In genomic region chr22:27348634-27349033, GRCh38 we compare ENCODE assay signal across 20 cellular contexts.
DNase-seq lines count a peak whose midpoint lies in the region; ATAC-seq, FAIRE-seq and TF ChIP-seq lines count a peak whose summit lies in the region.
"Had no signal": no experiment of that assay in that cellular context is flagged by ENCODE, and none has a peak within 500 bp of the region (broad histone marks: within the 10 kb centered on the region; RNA-seq: fewer than 3 reads in every experiment).

No MANE protein-coding gene starts in this region.

- TF ChIP-seq POLR2A in GM12892 (IDR thresholded peaks at IDR 0.05; ENCODE audit: low read depth, low read length): no peak

- FAIRE-seq in bronchial epithelial cell (lab: Jason Lieb, UNC) (no peak), GM12892 (lab: Jason Lieb, UNC) (no peak), urothelium cell line (lab: Jason Lieb, UNC) (no peak)
- FAIRE-seq: D721Med, keratinocyte had no signal

- H3K9me3 Mint-ChIP-seq in activated naive CD4-positive, alpha-beta T cell treated with anti-CD3 and anti-CD28 coated beads for 36 hours: peaks cover 3% of the 10 kb centered on the region

- no peaks in the 10 kb centered on the region for H3K4me1 Mint-ChIP-seq in activated naive CD4-positive, alpha-beta T cell treated with anti-CD3 and anti-CD28 coated beads for 36 hours (ENCODE audit: low read depth)
- H3K4me1 Mint-ChIP-seq: T-cell had no signal

- POLR2A ChIA-PET in AG04449 (lab: Yijun Ruan, JAX): no interaction called here

- H3K4me3 ChIP-seq in AG04449 (ENCODE audit: low read depth, low read length) (no peak overlapping the region), bronchial epithelial cell (ENCODE audit: low read depth, low read length) (no peak overlapping the region)
- H3K4me3 ChIP-seq: coronary artery, Peyer's patch had no signal

- H3K4me3 Mint-ChIP-seq in activated naive CD4-positive, alpha-beta T cell treated with anti-CD3 and anti-CD28 coated beads for 36 hours: no peak overlapping the region
- H3K4me3 Mint-ChIP-seq: T-cell had no signal

- H3K36me3 ChIP-seq in bronchial epithelial cell (ENCODE audit: control insufficient read depth, insufficient read depth, low read length): no peaks in the 10 kb centered on the region
- H3K36me3 ChIP-seq: Peyer's patch had no signal

- H3K27ac Mint-ChIP-seq in activated naive CD4-positive, alpha-beta T cell treated with anti-CD3 and anti-CD28 coated beads for 36 hours: no peak overlapping the region
- H3K27ac Mint-ChIP-seq: activated T-helper 2 cell treated with anti-CD3 and anti-CD28 coated beads, Interferon-gamma antibody, Interleukin-2, Interleukin-4, amounts not matched to agents 10 μg/mL and 5 μg/mL and 100 μg/mL, durations not matched to agents 14 hours and 24 hours and 36 hours; T-cell had no signal

- no peak for TF ChIP-seq CTCF in AG04449 (IDR thresholded peaks at IDR 0.05; ENCODE audit: insufficient read depth, low read length, missing control alignments)
- no peak for TF ChIP-seq CTCF in bronchial epithelial cell (IDR thresholded peaks at IDR 0.05; ENCODE audit: insufficient read depth, low read length, severe bottlenecking)

- peaks cover 26% of the 10 kb centered on the region for H3K27me3 Mint-ChIP-seq in activated naive CD4-positive, alpha-beta T cell treated with anti-CD3 and anti-CD28 coated beads for 36 hours (ENCODE audit: low read depth)

- intact Hi-C loops in activated naive CD4-positive, alpha-beta T cell treated with anti-CD3 and anti-CD28 coated beads for 36 hours (cut with micrococcal nuclease): no loop called here

- no peaks in the 10 kb centered on the region for H3K36me3 Mint-ChIP-seq in activated naive CD4-positive, alpha-beta T cell treated with anti-CD3 and anti-CD28 coated beads for 36 hours (ENCODE audit: low read depth)
- H3K36me3 Mint-ChIP-seq: T-cell had no signal

- no peaks in the 10 kb centered on the region for H3K27me3 ChIP-seq in bronchial epithelial cell (ENCODE audit: control insufficient read depth, insufficient read depth, low read length)
- H3K27me3 ChIP-seq: Peyer's patch had no signal

- ATAC-seq in HG03571 (IDR thresholded peaks at IDR 0.05; ENCODE audit: unreplicated experiment): no peak
- ATAC-seq: right cardiac atrium, T-cell had no signal

- CTCF ChIA-PET in AG04449 (lab: Yijun Ruan, JAX): no interaction called here
- CTCF ChIA-PET in activated naive CD4-positive, alpha-beta T cell treated with anti-CD3 and anti-CD28 coated beads for 36 hours (lab: Charles Lee): no interaction called here

- peak; percentile 7 for DNase-seq in AG04449 (ENCODE audit: low read depth, low spot score)
- peak; percentile 12 for DNase-seq in LHCN-M2 (ENCODE audit: low read depth)
- DNase-seq in bronchial epithelial cell (ENCODE audit: low read depth): peak; percentile 68
- DNase-seq in kidney tubule cell (ENCODE audit: low spot score): peak; percentile 69
- DNase-seq in GM12892 (ENCODE audit: insufficient read length): no peak
- no peak for DNase-seq in activated naive CD4-positive, alpha-beta T cell treated with anti-CD3 and anti-CD28 coated beads for 36 hours
- DNase-seq in urothelium cell line (ENCODE audit: low spot score): no peak
- DNase-seq: aorta; GDM1; NCI-H2029; NCI-H526 treated with DMSO at 0.1 percent for 48 hours; Peyer's patch; right cardiac atrium; stimulated activated CD4-positive, alpha-beta T cell treated with anti-CD3 and anti-CD28 coated beads, Interleukin-1b, Interleukin-23, amount 100 ng/mL, for 48 hours; T-cell had no signal

Comparison
In these comparisons a context has a peak if more than half of its experiments do, and no peak if none do; other contexts are left out.
1. DNase-seq: peak in AG04449 (single experiment), LHCN-M2 (single experiment), bronchial epithelial cell (single experiment) and kidney tubule cell (single experiment); none in GM12892 (single experiment), activated naive CD4-positive, alpha-beta T cell treated with anti-CD3 and anti-CD28 coated beads for 36 hours (single experiment) and urothelium cell line (single experiment).